Comparison of ENCODE assay signal across 8 cellular contexts in genomic region chr5:103224118-103224893, GRCh38. TPM values are rescaled to one million over a fixed set of nuclear protein-coding genes. Genes with fewer than 3 reads are reported as not detected.
DNase-seq lines count a peak whose midpoint lies in the region; ATAC-seq and TF ChIP-seq lines count a peak whose summit lies in the region.

No MANE protein-coding gene starts in this region.

- no peaks in the 10 kb centered on the region for H3K9me3 ChIP-seq in CD4-positive, CD25-positive, alpha-beta regulatory T cell (ENCODE audit: control insufficient read depth in 2 of 2, low read length in 2 of 2)
- H3K9me3 ChIP-seq in aorta (ENCODE audit: control insufficient read depth, low read length), result no peaks in the 10 kb centered on the region

- H3K27ac ChIP-seq in CD4-positive, CD25-positive, alpha-beta regulatory T cell (ENCODE audit: insufficient read depth, low read length, poor library complexity, severe bottlenecking), result no peak overlapping the region
- H3K27ac ChIP-seq in aorta (ENCODE audit: low read depth in 1 of 2, low read length in 2 of 2), result no peak overlapping the region

- H3K36me3 ChIP-seq in CD4-positive, CD25-positive, alpha-beta regulatory T cell (ENCODE audit: control insufficient read depth, insufficient read depth, low read length), result no peaks in the 10 kb centered on the region
- no peaks in the 10 kb centered on the region for H3K36me3 ChIP-seq in aorta (ENCODE audit: control insufficient read depth in 1 of 2, insufficient read depth in 2 of 2, low read length in 1 of 2)

- CTCF ChIA-PET in WTC11 (lab: Charles Lee), result interaction anchor here (0.6 to 3.3 kb wide), 42 partner anchors 9 to 955 kb away, joined by 3 to 55 read pairs (median 4); partner anchors contain the start of genes GIN1, MACIR and PPIP5K2

- H3K4me1 ChIP-seq in CD4-positive, CD25-positive, alpha-beta regulatory T cell (ENCODE audit: control insufficient read depth, insufficient read depth, low read length, poor library complexity, severe bottlenecking), result no peaks in the 10 kb centered on the region
- no peaks in the 10 kb centered on the region for H3K4me1 ChIP-seq in aorta (ENCODE audit: control insufficient read depth in 1 of 2, insufficient read depth in 2 of 2, low read length in 2 of 2)

- H3K4me1 Mint-ChIP-seq in CD4-positive, CD25-positive, alpha-beta regulatory T cell, result peaks cover 0 to 4% (median 1%) of the 10 kb centered on the region in 4 donors
- peaks cover 13% of the 10 kb centered on the region for H3K4me1 Mint-ChIP-seq in WTC11
- H3K4me1 Mint-ChIP-seq in natural killer cell treated with Interleukin-12 subunit alpha and Interleukin-12 subunit beta and Interleukin-15 and Interleukin-18, amount 100 ng/mL, for 72 hours (ENCODE audit: low read depth in 2 of 2), result peaks cover 0 to 7% of the 10 kb centered on the region in 2 donors

- WGBS in aorta, 2 donors, result 56 to 60% methylated on average over 11 of the region's 11 CpGs

- H3K9me3 Mint-ChIP-seq in CD4-positive, CD25-positive, alpha-beta regulatory T cell, result peaks cover 0 to 5% (median 0%) of the 10 kb centered on the region in 7 donors
- peaks cover 3% of the 10 kb centered on the region for H3K9me3 Mint-ChIP-seq in WTC11
- H3K9me3 Mint-ChIP-seq in natural killer cell treated with Interleukin-12 subunit alpha and Interleukin-12 subunit beta and Interleukin-15 and Interleukin-18, amount 100 ng/mL, for 72 hours, result no peaks in the 10 kb centered on the region

- no peak overlapping the region for H3K4me3 ChIP-seq in CD4-positive, CD25-positive, alpha-beta regulatory T cell (ENCODE audit: low read depth, low read length)
- no peak overlapping the region for H3K4me3 ChIP-seq in aorta (ENCODE audit: low read length in 2 of 2)

- H3K36me3 Mint-ChIP-seq in CD4-positive, CD25-positive, alpha-beta regulatory T cell, result peaks cover 7% of the 10 kb centered on the region
- peaks cover 2% of the 10 kb centered on the region; the same call in 1 of the 2 replicates for H3K36me3 Mint-ChIP-seq in WTC11
- H3K36me3 Mint-ChIP-seq in natural killer cell treated with Interleukin-12 subunit alpha and Interleukin-12 subunit beta and Interleukin-15 and Interleukin-18, amount 100 ng/mL, for 72 hours, result no peaks in the 10 kb centered on the region

- DNase-seq in CD4-positive, CD25-positive, alpha-beta regulatory T cell, result peak in 2 of 3 donors; percentile 39 to 83
- DNase-seq in NCI-H2029 treated with DMSO at 0.1 percent for 48 hours (lab: John Stamatoyannopoulos, UW), result peak; percentile 40
- peak; percentile 65 for DNase-seq in WTC11 (ENCODE audit: low spot score)
- DNase-seq in erythroblast (lab: John Stamatoyannopoulos, UW), result peak; percentile 70
- peak; percentile 67 for DNase-seq in natural killer cell treated with Interleukin-12 subunit alpha and Interleukin-12 subunit beta and Interleukin-15 and Interleukin-18, amount 100 ng/mL, for 72 hours (ENCODE audit: low spot score)
- no peak for DNase-seq in aorta

- no peak overlapping the region for H3K27ac Mint-ChIP-seq in CD4-positive, CD25-positive, alpha-beta regulatory T cell
- no peak overlapping the region for H3K27ac Mint-ChIP-seq in WTC11
- no peak overlapping the region for H3K27ac Mint-ChIP-seq in natural killer cell treated with Interleukin-12 subunit alpha and Interleukin-12 subunit beta and Interleukin-15 and Interleukin-18, amount 100 ng/mL, for 72 hours

- intact Hi-C loops in aorta (cut with DNase I), result no loop called here

- H3K4me3 Mint-ChIP-seq in CD4-positive, CD25-positive, alpha-beta regulatory T cell, result no peak overlapping the region
- H3K4me3 Mint-ChIP-seq in WTC11, result peak overlapping the region; percentile 55
- H3K4me3 Mint-ChIP-seq in natural killer cell treated with Interleukin-12 subunit alpha and Interleukin-12 subunit beta and Interleukin-15 and Interleukin-18, amount 100 ng/mL, for 72 hours, result no peak overlapping the region

- TF ChIP-seq POLR2A in erythroblast (IDR thresholded peaks at IDR 0.05; ENCODE audit: low read length), result no peak

- TF ChIP-seq CTCF in WTC11 (IDR thresholded peaks at IDR 0.05), result peak; percentile 67

- POLR2A ChIA-PET in WTC11 (lab: Charles Lee), result interaction anchor here (1.0 to 1.9 kb wide), 2 partner anchors 34 to 104 kb away, joined by 3 to 6 read pairs; partner anchors contain the start of genes GIN1, MACIR and PPIP5K2

- H3K27me3 Mint-ChIP-seq in CD4-positive, CD25-positive, alpha-beta regulatory T cell, result peaks cover 20% of the 10 kb centered on the region
- H3K27me3 Mint-ChIP-seq in WTC11 (ENCODE audit: low read depth), result no peaks in the 10 kb centered on the region
- H3K27me3 Mint-ChIP-seq in natural killer cell treated with Interleukin-12 subunit alpha and Interleukin-12 subunit beta and Interleukin-15 and Interleukin-18, amount 100 ng/mL, for 72 hours, result peaks cover 25 to 44% of the 10 kb centered on the region in 2 donors

- peaks cover 2% of the 10 kb centered on the region for H3K27me3 ChIP-seq in CD4-positive, CD25-positive, alpha-beta regulatory T cell (ENCODE audit: control insufficient read depth, insufficient read depth, low read length)
- H3K27me3 ChIP-seq in aorta (ENCODE audit: control insufficient read depth in 1 of 2, insufficient read depth in 2 of 2, low read length in 1 of 2), result no peaks in the 10 kb centered on the region

- peak; percentile 78 to 81 for ATAC-seq in CD4-positive, CD25-positive, alpha-beta regulatory T cell (ENCODE audit: low read depth in 2 of 2)
- peak; percentile 97 for ATAC-seq in GM18868 (IDR thresholded peaks at IDR 0.05; ENCODE audit: unreplicated experiment)
- ATAC-seq in HG03060 (IDR thresholded peaks at IDR 0.05; ENCODE audit: low read depth, unreplicated experiment), result peak; percentile 87
- peak; percentile 93 for ATAC-seq in WTC11
- ATAC-seq in natural killer cell treated with Interleukin-12 subunit alpha and Interleukin-12 subunit beta and Interleukin-15 and Interleukin-18, amount 100 ng/mL, for 72 hours, result peak; percentile 83 to 84
- peak; percentile 80 for ATAC-seq in aorta (ENCODE audit: low FRiP score)

TF ChIP-seq in WTC11, 78 proteins besides CTCF, POLR2A, EP300 and RAD21:
- TF ChIP-seq ZBTB21 (CRISPR knock-in tag; IDR thresholded peaks at IDR 0.05; ENCODE audit: borderline replicate concordance) (no peak), ZNF232 (CRISPR knock-in tag; IDR thresholded peaks at IDR 0.05) (0 out of 2 replicates have a peak, but pooled peaks have one; percentile 46)

RNA-seq across cellular contexts. Expression of gene MACIR, which starts 34.3 kb away (rescaled TPM):
- total RNA-seq in CD4-positive, CD25-positive, alpha-beta regulatory T cell, result 2.7 TPM
- polyA plus RNA-seq in CD4-positive, CD25-positive, alpha-beta regulatory T cell, result 1 to 10 TPM; 4.1 to 4.8 (median 4.6) TPM
- 12.4 to 13.8 TPM (median 13.1 TPM) in 3 replicates for total RNA-seq in WTC11 (2021)
- total RNA-seq in natural killer cell treated with Interleukin-12 subunit alpha and Interleukin-12 subunit beta and Interleukin-15 and Interleukin-18, amount 100 ng/mL, for 72 hours, result 1 to 10 TPM; 5.9 to 8.5 TPM
- total RNA-seq in aorta, result 1 to 10 TPM; 3.8 to 6.2 TPM
- 1 to 10 TPM; 3.2 to 5.9 TPM for polyA plus RNA-seq in aorta

Comparison
In these comparisons a context has a peak if more than half of its experiments do, and no peak if none do; other contexts are left out.
1. DNase-seq: peak in CD4-positive, CD25-positive, alpha-beta regulatory T cell (2 of 3), NCI-H2029 treated with DMSO at 0.1 percent for 48 hours (single experiment), WTC11 (single experiment), erythroblast (2 of 2) and natural killer cell treated with Interleukin-12 subunit alpha and Interleukin-12 subunit beta and Interleukin-15 and Interleukin-18, amount 100 ng/mL, for 72 hours (single experiment); none in aorta (0 of 2).
2. Peak in every context shown above with its lines, with median percentiles within 50 percentile points of each other: ATAC-seq.